In genomic region chr22:22214819-22215329, GRCh38 we compare ENCODE assay signal across 24 cellular contexts. TPM values are rescaled to one million over a fixed set of nuclear protein-coding genes. Genes with fewer than 3 reads are reported as not detected.
"Had no signal": no experiment of that assay in that cellular context is flagged by ENCODE, and none has a peak within 500 bp of the region (broad histone marks: within the 10 kb centered on the region; RNA-seq: fewer than 3 reads in every experiment).

No MANE protein-coding gene starts in this region.

- H3K4me3 Mint-ChIP-seq: activated CD8-positive, alpha-beta T cell treated with anti-CD3 and anti-CD28 coated beads for 36 hours; activated naive CD8-positive, alpha-beta T cell; natural killer cell treated with Interleukin-12 subunit alpha and Interleukin-12 subunit beta and Interleukin-15 and Interleukin-18, amount 100 ng/mL, for 72 hours had no signal

- H3K27ac ChIP-seq: body of pancreas, colonic mucosa, right atrium auricular region had no signal

- H3K9me3 Mint-ChIP-seq: activated CD8-positive, alpha-beta T cell treated with anti-CD3 and anti-CD28 coated beads for 36 hours; natural killer cell treated with Interleukin-12 subunit alpha and Interleukin-12 subunit beta and Interleukin-15 and Interleukin-18, amount 100 ng/mL, for 72 hours had no signal

- DNase-seq: activated CD4-positive, alpha-beta T cell treated with anti-CD3 and anti-CD28 coated beads for 4 hours; activated CD8-positive, alpha-beta memory T cell treated with anti-CD3 and anti-CD28 coated beads, Interleukin-2, amount 50 U/mL, for 4 hours; activated CD8-positive, alpha-beta T cell treated with anti-CD3 and anti-CD28 coated beads for 36 hours; activated effector memory CD4-positive, alpha-beta T cell treated with anti-CD3 and anti-CD28 coated beads, Interleukin-2, amount 50 U/mL, for 16 hours; activated T-cell treated with anti-CD3 and anti-CD28 coated beads, Interleukin-2, amount 50 U/mL, for 48 hours; amygdala; body of pancreas; colonic mucosa; left ventricle myocardium superior; mesendoderm; nucleus accumbens; stimulated activated CD4-positive, alpha-beta T cell treated with anti-CD3 and anti-CD28 coated beads, Interleukin-15, amount 100 ng/mL, for 24 hours; stimulated activated CD4-positive, alpha-beta T cell treated with anti-CD3 and anti-CD28 coated beads, Interleukin-4, amount 100 ng/mL, for 1 hour; stimulated activated naive CD4-positive, alpha-beta T cell treated with Interleukin-2 at 50 U/mL for 16 hours; substantia nigra; T-helper 2 cell; trophoblast cell had no signal

- H3K4me3 ChIP-seq: body of pancreas, colonic mucosa, right atrium auricular region had no signal

- H3K9me3 ChIP-seq: body of pancreas, colonic mucosa, right atrium auricular region had no signal

- H3K4me1 ChIP-seq: colonic mucosa, right atrium auricular region had no signal

- H3K36me3 Mint-ChIP-seq: activated naive CD8-positive, alpha-beta T cell; natural killer cell treated with Interleukin-12 subunit alpha and Interleukin-12 subunit beta and Interleukin-15 and Interleukin-18, amount 100 ng/mL, for 72 hours had no signal

- H3K27me3 Mint-ChIP-seq: activated naive CD8-positive, alpha-beta T cell had no signal

- H3K36me3 ChIP-seq: colonic mucosa, right atrium auricular region had no signal

- H3K27ac Mint-ChIP-seq: activated CD8-positive, alpha-beta T cell treated with anti-CD3 and anti-CD28 coated beads for 36 hours; activated naive CD8-positive, alpha-beta T cell; natural killer cell treated with Interleukin-12 subunit alpha and Interleukin-12 subunit beta and Interleukin-15 and Interleukin-18, amount 100 ng/mL, for 72 hours; progenitor cell of endocrine pancreas had no signal

- ATAC-seq: activated CD8-positive, alpha-beta T cell treated with anti-CD3 and anti-CD28 coated beads for 36 hours; body of pancreas; esophagus mucosa; left ventricle myocardium superior had no signal

- H3K27me3 ChIP-seq: body of pancreas, colonic mucosa, right atrium auricular region had no signal

RNA-seq across cellular contexts. Expression of gene VPREB1, which starts 29.7 kb away (rescaled TPM):
- total RNA-seq: activated CD8-positive, alpha-beta T cell treated with anti-CD3 and anti-CD28 coated beads for 36 hours; body of pancreas; colonic mucosa; esophagus mucosa; left ventricle myocardium superior; natural killer cell treated with Interleukin-12 subunit alpha and Interleukin-12 subunit beta and Interleukin-15 and Interleukin-18, amount 100 ng/mL, for 72 hours; progenitor cell of endocrine pancreas; right atrium auricular region; skeletal muscle tissue had no signal
- polyA plus RNA-seq: keratinocyte had no signal
